In genomic region chr11:106409201-106409600, GRCh38 we compare ENCODE assay signal across 19 cellular contexts.
"Had no signal": no experiment of that assay in that cellular context is flagged by ENCODE, and none has a peak within 500 bp of the region (broad histone marks: within the 10 kb centered on the region; RNA-seq: fewer than 3 reads in every experiment).

No MANE protein-coding gene starts in this region.

- H3K4me3 ChIP-seq: ascending aorta, breast epithelium, colonic mucosa, dorsolateral prefrontal cortex, left ventricle myocardium inferior, sigmoid colon, transverse colon had no signal

- H3K4me1 ChIP-seq: ascending aorta, breast epithelium, colonic mucosa, left ventricle myocardium inferior, sigmoid colon, transverse colon had no signal

- H3K27me3 ChIP-seq: ascending aorta, breast epithelium, colonic mucosa, dorsolateral prefrontal cortex, sigmoid colon, transverse colon had no signal

- H3K27ac ChIP-seq: ascending aorta, breast epithelium, colonic mucosa, dorsolateral prefrontal cortex, left ventricle myocardium inferior, sigmoid colon, transverse colon had no signal

- DNase-seq: activated B cell treated with CpG ODN at 0.5 μM for 24 hours; activated CD4-positive, alpha-beta T cell treated with anti-CD3 and anti-CD28 coated beads for 36 hours; activated CD4-positive, alpha-beta T cell treated with anti-CD3 and anti-CD28 coated beads, Interleukin-2, amount 50 U/mL, for 4 hours; activated CD8-positive, alpha-beta memory T cell treated with anti-CD3 and anti-CD28 coated beads for 24 hours; activated CD8-positive, alpha-beta memory T cell treated with anti-CD3 and anti-CD28 coated beads, Interleukin-2, amount 50 U/mL, for 4 hours; activated T-cell treated with anti-CD3 and anti-CD28 coated beads, Interleukin-2, amount 50 U/mL, for 24 hours; colonic mucosa; dorsolateral prefrontal cortex; effector memory CD8-positive, alpha-beta T cell; left ventricle myocardium inferior; natural killer cell; retina; sigmoid colon; stimulated activated CD4-positive, alpha-beta T cell treated with anti-CD3 and anti-CD28 coated beads, Interleukin-2, amount 100 ng/mL, for 48 hours; stimulated activated CD8-positive, alpha-beta memory T cell treated with anti-CD3 and anti-CD28 coated beads, Interleukin-4, amount 100 ng/mL, for 48 hours; stimulated activated naive B cell treated with anti-CD40 and anti-IgM and Interleukin-4, amounts not matched to agents 10 μg/mL and 1 μg/mL and 100 μg/mL, for 72 hours; transverse colon had no signal

- H3K9me3 ChIP-seq: ascending aorta, breast epithelium, colonic mucosa, left ventricle myocardium inferior, sigmoid colon, transverse colon had no signal

- H3K36me3 ChIP-seq: ascending aorta, breast epithelium, colonic mucosa, left ventricle myocardium inferior, sigmoid colon, transverse colon had no signal
